Comparison of ENCODE assay signal across 1 cellular context in genomic region chr1:25066731-25067520, GRCh38.
TF ChIP-seq lines count a peak whose summit lies in the region.

No MANE protein-coding gene starts in this region.

TF ChIP-seq in H1, 55 proteins besides CTCF, POLR2A, EP300 and RAD21:
- TF ChIP-seq CREB1 (IDR thresholded peaks at IDR 0.05) (no peak), POLR2AphosphoS5 (IDR thresholded peaks at IDR 0.05; ENCODE audit: low read depth, low read length) (no peak)
